8 cellular contexts compared by ENCODE assay signal in genomic region chr10:110008518-110009339, GRCh38. TPM values are rescaled to one million over a fixed set of nuclear protein-coding genes. Genes with fewer than 3 reads are reported as not detected.
DNase-seq lines count a peak whose midpoint lies in the region; ATAC-seq and TF ChIP-seq lines count a peak whose summit lies in the region.

No MANE protein-coding gene starts in this region.

- H3K36me3 ChIP-seq in GM06990 (ENCODE audit: control insufficient read depth, insufficient read depth, low read length), result no peaks in the 10 kb centered on the region
- no peaks in the 10 kb centered on the region for H3K36me3 ChIP-seq in PC-3 (ENCODE audit: low read depth, low read length)

- peak overlapping the region; percentile 100 for H3K4me2 ChIP-seq in PC-3 (ENCODE audit: low read length)

- H3K4me3 ChIP-seq in GM06990 (replicated peaks; ENCODE audit: low read depth, low read length), result peak overlapping the region; percentile 87
- peak overlapping the region; percentile 92 for H3K4me3 ChIP-seq in PC-3 (ENCODE audit: low read length)

- TF ChIP-seq CTCF in GM06990 (IDR thresholded peaks at IDR 0.05; ENCODE audit: insufficient read depth, low read length, poor library complexity, severe bottlenecking), result no peak
- TF ChIP-seq CTCF in PC-3 (conservative IDR thresholded peaks at IDR 0.05; ENCODE audit: low read depth, low read length), result no peak

- H3K79me2 ChIP-seq in PC-3 (ENCODE audit: low read length), result peaks cover 48% of the 10 kb centered on the region

- peak overlapping the region; percentile 60 for H3K9ac ChIP-seq in PC-3 (ENCODE audit: low read length)

- H4K20me1 ChIP-seq in PC-3 (ENCODE audit: low read length), result no peaks in the 10 kb centered on the region

- H3K9me3 ChIP-seq in PC-3 (ENCODE audit: low read length), result no peaks in the 10 kb centered on the region

- BruUV-seq in PC-3 (replicated peaks; lab: Mats Ljungman, UMichigan), result no TSS peak

- H3K9me2 ChIP-seq in PC-3 (replicated peaks; ENCODE audit: low read length), result no peaks in the 10 kb centered on the region

- ATAC-seq in HG02759 (IDR thresholded peaks at IDR 0.05; ENCODE audit: unreplicated experiment), result peak; percentile 18
- peak; percentile 61 for ATAC-seq in PC-3
- peak; percentile 0 for ATAC-seq in sciatic nerve

- CTCF ChIA-PET in PC-3 (lab: Charles Lee), result interaction anchor here (1.0 kb wide), 1 partner anchor 125 kb away, joined by 5 read pairs; no protein-coding TSS in a partner anchor

- H3K4me1 ChIP-seq in PC-3 (ENCODE audit: insufficient read depth, low read length), result peaks cover 33% of the 10 kb centered on the region

- DNase-seq in GM06990 (ENCODE audit: extremely low read depth, insufficient read length) (peak; percentile 26), PC-3 (peak; percentile 59), cardiac septum (ENCODE audit: low spot score) (peak; percentile 80), sciatic nerve (ENCODE audit: low spot score) (no peak), HCEC 1CT (no peak), SKM-1 (lab: John Stamatoyannopoulos, UW; ENCODE audit: unreplicated experiment) (no peak)
- peak in 3 of 4 experiments; percentile 2 to 30 (median 21) for DNase-seq in activated naive CD4-positive, alpha-beta T cell (lab: John Stamatoyannopoulos, UW)

- H2AFZ ChIP-seq in PC-3 (ENCODE audit: low read length), result peak overlapping the region; percentile 95

- H3K27me3 ChIP-seq in GM06990 (replicated peaks; ENCODE audit: control insufficient read depth, insufficient read depth, low read length) (no peaks in the 10 kb centered on the region), PC-3 (ENCODE audit: low read length) (no peaks in the 10 kb centered on the region)

- intact Hi-C loops in PC-3 (cut with micrococcal nuclease), result loop anchor here (2.0 to 5.0 kb wide), 2 partner anchors 41 to 124 kb away; no protein-coding TSS in a partner anchor
- intact Hi-C loops in cardiac septum (cut with DNase I), result loop anchor here (2.0 to 10.0 kb wide), 3 partner anchors 66 to 496 kb away; no protein-coding TSS in a partner anchor
- intact Hi-C loops in sciatic nerve (cut with DNase I), result no loop called here

- POLR2A ChIA-PET in PC-3 (lab: Charles Lee; ENCODE audit: unreplicated experiment), result no interaction called here

- no peaks in the 10 kb centered on the region for H3F3A ChIP-seq in PC-3 (ENCODE audit: low read length, unreplicated experiment)

- no peak overlapping the region for H3K27ac ChIP-seq in PC-3 (ENCODE audit: low read length)

RNA-seq across cellular contexts. Expression of gene ADD3, which starts 0.9 kb away (rescaled TPM):
- total RNA-seq in PC-3 (2014; rRNA removed) (25.7 and 30.3 TPM in 2 replicates), cardiac septum (77.2 TPM), sciatic nerve (321 TPM)

Comparison
In these comparisons a context has a peak if more than half of its experiments do, and no peak if none do; other contexts are left out.
1. DNase-seq: peak in GM06990 (single experiment), PC-3 (single experiment), activated naive CD4-positive, alpha-beta T cell (3 of 4) and cardiac septum (single experiment); none in sciatic nerve (single experiment), HCEC 1CT (single experiment) and SKM-1 (single experiment).
2. ATAC-seq: peak in every context shown above with its lines; median percentile 61 in PC-3; 18 in HG02759; 0 in sciatic nerve.